ENCODE assay signal across 9 cellular contexts in genomic region chr10:118753331-118753730, GRCh38. TPM values are rescaled to one million over a fixed set of nuclear protein-coding genes. Genes with fewer than 3 reads are reported as not detected.
DNase-seq lines count a peak whose midpoint lies in the region; ATAC-seq, FAIRE-seq and TF ChIP-seq lines count a peak whose summit lies in the region.
"Had no signal": no experiment of that assay in that cellular context is flagged by ENCODE, and none has a peak within 500 bp of the region (broad histone marks: within the 10 kb centered on the region; RNA-seq: fewer than 3 reads in every experiment).

No MANE protein-coding gene starts in this region.

- H3K27ac Mint-ChIP-seq in activated CD4-positive, alpha-beta T cell treated with anti-CD3 and anti-CD28 coated beads for 36 hours: peak overlapping the region; percentile 83
- H3K27ac Mint-ChIP-seq in activated naive CD4-positive, alpha-beta T cell treated with anti-CD3 and anti-CD28 coated beads, Interleukin-2, amount 50 U/mL, for 72 hours: peak overlapping the region; percentile 94

- peak overlapping the region; percentile 91 for H3K4me3 Mint-ChIP-seq in activated CD4-positive, alpha-beta T cell treated with anti-CD3 and anti-CD28 coated beads for 36 hours

- H3K9me3 ChIP-seq in kidney (ENCODE audit: control insufficient read depth in 1 of 2, low read length in 2 of 2): no peaks in the 10 kb centered on the region
- no peaks in the 10 kb centered on the region for H3K9me3 ChIP-seq in testis

- intact Hi-C loops in activated CD4-positive, alpha-beta T cell treated with anti-CD3 and anti-CD28 coated beads for 36 hours (cut with DNase I, micrococcal nuclease): loop anchor here (5.0 to 10.0 kb wide), 3 partner anchors 551 to 1139 kb away; partner anchors contain the start of gene SEC23IP (in 1 of the 2)
- intact Hi-C loops in kidney (cut with DNase I): no loop called here
- intact Hi-C loops in testis (cut with DNase I; ENCODE audit: low total_unique reads): no loop called here

- H3K9me3 Mint-ChIP-seq in activated CD4-positive, alpha-beta T cell treated with anti-CD3 and anti-CD28 coated beads for 36 hours (ENCODE audit: low read depth): no peaks in the 10 kb centered on the region
- H3K9me3 Mint-ChIP-seq in activated naive CD4-positive, alpha-beta T cell treated with anti-CD3 and anti-CD28 coated beads, Interleukin-2, amount 50 U/mL, for 72 hours: no peaks in the 10 kb centered on the region

- FAIRE-seq in kidney (lab: Jason Lieb, UNC) (no peak), urothelium cell line (lab: Jason Lieb, UNC) (no peak)

- no peak for ATAC-seq in activated CD4-positive, alpha-beta T cell treated with anti-CD3 and anti-CD28 coated beads for 36 hours
- ATAC-seq in activated naive CD4-positive, alpha-beta T cell treated with anti-CD3 and anti-CD28 coated beads, Interleukin-2, amount 50 U/mL, for 72 hours: no peak

- 15 to 20% methylated on average over 5 of the region's 5 CpGs for WGBS in testis, 2 donors

- H3K36me3 Mint-ChIP-seq in activated CD4-positive, alpha-beta T cell treated with anti-CD3 and anti-CD28 coated beads for 36 hours (ENCODE audit: low read depth): peaks cover 12% of the 10 kb centered on the region
- H3K36me3 Mint-ChIP-seq in activated naive CD4-positive, alpha-beta T cell treated with anti-CD3 and anti-CD28 coated beads, Interleukin-2, amount 50 U/mL, for 72 hours: peaks cover 8 to 14% of the 10 kb centered on the region in 2 donors

- H3K27me3 Mint-ChIP-seq in activated CD4-positive, alpha-beta T cell treated with anti-CD3 and anti-CD28 coated beads for 36 hours: no peaks in the 10 kb centered on the region

- H3K4me3 ChIP-seq in kidney (ENCODE audit: low read length in 2 of 2): peak overlapping the region; percentile 82 to 87
- peak overlapping the region; percentile 79 to 100 for H3K4me3 ChIP-seq in testis

- H3K9ac ChIP-seq in kidney (ENCODE audit: low read length in 2 of 2): peak overlapping the region; percentile 23

- TF ChIP-seq CTCF in kidney (IDR thresholded peaks at IDR 0.05; ENCODE audit: borderline replicate concordance, extremely low read depth, insufficient read depth) (no peak), testis (IDR thresholded peaks at IDR 0.05) (no peak)

- DNase-seq in activated CD4-positive, alpha-beta T cell treated with anti-CD3 and anti-CD28 coated beads for 36 hours: no peak
- no peak for DNase-seq in activated CD4-positive, alpha-beta T cell treated with anti-CD3 and anti-CD28 coated beads, Interleukin-2, amount 50 U/mL, for 48 hours
- no peak for DNase-seq in activated naive CD4-positive, alpha-beta T cell treated with anti-CD3 and anti-CD28 coated beads, Interleukin-2, amount 50 U/mL, for 72 hours (ENCODE audit: low spot score in 2 of 2)
- no peak for DNase-seq in kidney
- no peak for DNase-seq in testis
- DNase-seq in ACHN: no peak
- no peak for DNase-seq in stimulated activated CD4-positive, alpha-beta T cell treated with anti-CD3 and anti-CD28 coated beads, Interleukin-4, amount 100 ng/mL, for 1 hour
- DNase-seq in urothelium cell line (ENCODE audit: low spot score): no peak
- DNase-seq: NCI-H524 had no signal

- CTCF ChIA-PET in activated CD4-positive, alpha-beta T cell treated with anti-CD3 and anti-CD28 coated beads for 36 hours (lab: Charles Lee): interaction anchor here (1.2 to 3.6 kb wide), 4 partner anchors 13 to 97 kb away, joined by 3 to 14 read pairs (median 4); no protein-coding TSS in a partner anchor

- in situ Hi-C loops in ACHN (cut with HindIII; ENCODE audit: low pct_ligation_motif_present, low pct_unique_long_range_greater_than_20kb, low sequenced_read_pairs): no loop called here

- H3K4me1 ChIP-seq in kidney (ENCODE audit: control insufficient read depth in 1 of 2, insufficient read depth in 1 of 2, low read depth in 1 of 2, low read length in 2 of 2) (peaks cover 0 to 10% of the 10 kb centered on the region in 2 donors), testis (peaks cover 13% of the 10 kb centered on the region)

- no peaks in the 10 kb centered on the region for H3K27me3 ChIP-seq in testis

- POLR2A ChIA-PET in activated CD4-positive, alpha-beta T cell treated with anti-CD3 and anti-CD28 coated beads for 36 hours (lab: Charles Lee): no interaction called here

- H3K36me3 ChIP-seq in kidney (ENCODE audit: control insufficient read depth in 1 of 2, insufficient read depth in 2 of 2, low read length in 2 of 2): no peaks in the 10 kb centered on the region
- H3K36me3 ChIP-seq in testis (ENCODE audit: low read depth, missing control alignments): no peaks in the 10 kb centered on the region

- no peak for TF ChIP-seq POLR2A in testis (IDR thresholded peaks at IDR 0.05)

- H3K27ac ChIP-seq in kidney (ENCODE audit: low read depth in 2 of 2, low read length in 2 of 2) (no peak overlapping the region), testis (peak overlapping the region; percentile 91 to 93)

- H3K4me1 Mint-ChIP-seq in activated CD4-positive, alpha-beta T cell treated with anti-CD3 and anti-CD28 coated beads for 36 hours: peaks cover 40% of the 10 kb centered on the region

RNA-seq across cellular contexts. Expression of gene CACUL1, which starts 1.4 kb away (rescaled TPM):
- 10 to 100 TPM; 20.1 to 24.4 TPM for total RNA-seq in activated CD4-positive, alpha-beta T cell treated with anti-CD3 and anti-CD28 coated beads for 36 hours
- total RNA-seq in activated naive CD4-positive, alpha-beta T cell treated with anti-CD3 and anti-CD28 coated beads, Interleukin-2, amount 50 U/mL, for 72 hours: 10 to 100 TPM; 22.5 to 29.4 TPM
- total RNA-seq in kidney: 39.3 TPM
- polyA plus RNA-seq in kidney (ENCODE audit: insufficient read depth, low read depth, low replicate concordance): 5.3 TPM
- 10 to 100 TPM; 62.6 to 72.0 TPM for total RNA-seq in testis
- 60.1 TPM for polyA plus RNA-seq in testis (ENCODE audit: insufficient read depth, low read depth, low replicate concordance)

Comparison
In these comparisons a context has a peak if more than half of its experiments do, and no peak if none do; other contexts are left out.
1. H3K27ac ChIP-seq: peak in testis (2 of 2); none in kidney (0 of 2).
2. intact Hi-C loops: an anchor here in activated CD4-positive, alpha-beta T cell treated with anti-CD3 and anti-CD28 coated beads for 36 hours (5.0 to 10.0 kb wide); none called in kidney and testis.